10 cellular contexts compared by ENCODE assay signal in genomic region chrX:134294548-134294947, GRCh38. TPM values are rescaled to one million over a fixed set of nuclear protein-coding genes. Genes with fewer than 3 reads are reported as not detected.
DNase-seq lines count a peak whose midpoint lies in the region; TF ChIP-seq lines count a peak whose summit lies in the region.
"Had no signal": no experiment of that assay in that cellular context is flagged by ENCODE, and none has a peak within 500 bp of the region (broad histone marks: within the 10 kb centered on the region; RNA-seq: fewer than 3 reads in every experiment).

No MANE protein-coding gene starts in this region.

- H3K4me3 ChIP-seq in Loucy (ENCODE audit: low read length, poor library complexity, severe bottlenecking), result no peak overlapping the region
- no peak overlapping the region for H3K4me3 ChIP-seq in choroid plexus epithelial cell (ENCODE audit: low read depth, low read length)
- H3K4me3 ChIP-seq: prostate gland had no signal

- no peaks in the 10 kb centered on the region for H3K36me3 Mint-ChIP-seq in neural crest cell (ENCODE audit: low read depth)

- H2AFZ ChIP-seq in Loucy (ENCODE audit: low read length), result no peak overlapping the region

- H3K27me3 ChIP-seq in Loucy (ENCODE audit: insufficient read depth, low read length, poor library complexity, severe bottlenecking), result no peaks in the 10 kb centered on the region

- no peak overlapping the region for H3K4me3 Mint-ChIP-seq in neural crest cell

- no peaks in the 10 kb centered on the region for H3K9me3 ChIP-seq in Loucy (ENCODE audit: insufficient read depth, low read depth, low read length)
- H3K9me3 ChIP-seq: prostate gland had no signal

- H3K4me1 ChIP-seq in Loucy (ENCODE audit: insufficient read depth, low read length, poor library complexity, severe bottlenecking), result no peaks in the 10 kb centered on the region
- H3K4me1 ChIP-seq: prostate gland had no signal

- no peaks in the 10 kb centered on the region for H3F3A ChIP-seq in Loucy (ENCODE audit: low read depth)

- no peak overlapping the region for H3K27ac Mint-ChIP-seq in neural crest cell (ENCODE audit: unreplicated experiment)

- H4K20me1 ChIP-seq in Loucy (ENCODE audit: insufficient read depth, low read length, poor library complexity, severe bottlenecking), result no peaks in the 10 kb centered on the region

- no peaks in the 10 kb centered on the region for H3K79me2 ChIP-seq in Loucy (ENCODE audit: insufficient read depth, low read length)

- TF ChIP-seq CTCF in Loucy (conservative IDR thresholded peaks at IDR 0.05; ENCODE audit: low read length), result peak; percentile 47; the same call in 1 of the 2 replicates
- TF ChIP-seq CTCF in choroid plexus epithelial cell (conservative IDR thresholded peaks at IDR 0.05; ENCODE audit: low read depth, low read length), result peak; percentile 39
- peak; percentile 57 for TF ChIP-seq CTCF in neural crest cell (conservative IDR thresholded peaks at IDR 0.05)
- no peak for TF ChIP-seq CTCF in GM10266 (IDR thresholded peaks at IDR 0.05; ENCODE audit: control insufficient read depth, insufficient read depth, low read depth, missing control alignments)

- no peak overlapping the region for H3K4me2 ChIP-seq in Loucy (ENCODE audit: low read depth, low read length, poor library complexity, severe bottlenecking)

- no peaks in the 10 kb centered on the region for H3K4me1 Mint-ChIP-seq in neural crest cell

- no peak overlapping the region for H3K9ac ChIP-seq in Loucy (ENCODE audit: low read depth, low read length, poor library complexity, severe bottlenecking)

- H3K9me2 ChIP-seq in Loucy (replicated peaks; ENCODE audit: low read depth, low read length), result no peaks in the 10 kb centered on the region

- peaks cover 12% of the 10 kb centered on the region for H3K9me3 Mint-ChIP-seq in neural crest cell

- H3K27me3 Mint-ChIP-seq in neural crest cell (ENCODE audit: low read depth), result no peaks in the 10 kb centered on the region

- no peaks in the 10 kb centered on the region for H3K36me3 ChIP-seq in Loucy (ENCODE audit: insufficient read depth, low read length)
- H3K36me3 ChIP-seq: prostate gland had no signal

- DNase-seq in GM03348 (ENCODE audit: low spot score) (peak; percentile 2), choroid plexus epithelial cell (ENCODE audit: low read depth) (peak; percentile 31), neural crest cell (ENCODE audit: low read depth, low spot score) (no peak), activated T-cell treated with anti-CD3 and anti-CD28 coated beads for 4 hours (no peak), GM10266 (ENCODE audit: extremely low spot score) (no peak), NCI-H2081 treated with DMSO at 0.1 percent for 48 hours (lab: John Stamatoyannopoulos, UW) (no peak)
- DNase-seq: cortex of kidney, NCI-H1417 had no signal

RNA-seq across cellular contexts. Expression of gene CCDC160, which starts 57.6 kb away (rescaled TPM):
- 8.5 and 9.1 TPM in 2 replicates for total RNA-seq in neural crest cell

Comparison
In these comparisons a context has a peak if more than half of its experiments do, and no peak if none do; other contexts are left out.
1. DNase-seq: peak in GM03348 (single experiment) and choroid plexus epithelial cell (single experiment); none in neural crest cell (single experiment), activated T-cell treated with anti-CD3 and anti-CD28 coated beads for 4 hours (single experiment), GM10266 (single experiment) and NCI-H2081 treated with DMSO at 0.1 percent for 48 hours (single experiment).